In the genomic region with DNA sequence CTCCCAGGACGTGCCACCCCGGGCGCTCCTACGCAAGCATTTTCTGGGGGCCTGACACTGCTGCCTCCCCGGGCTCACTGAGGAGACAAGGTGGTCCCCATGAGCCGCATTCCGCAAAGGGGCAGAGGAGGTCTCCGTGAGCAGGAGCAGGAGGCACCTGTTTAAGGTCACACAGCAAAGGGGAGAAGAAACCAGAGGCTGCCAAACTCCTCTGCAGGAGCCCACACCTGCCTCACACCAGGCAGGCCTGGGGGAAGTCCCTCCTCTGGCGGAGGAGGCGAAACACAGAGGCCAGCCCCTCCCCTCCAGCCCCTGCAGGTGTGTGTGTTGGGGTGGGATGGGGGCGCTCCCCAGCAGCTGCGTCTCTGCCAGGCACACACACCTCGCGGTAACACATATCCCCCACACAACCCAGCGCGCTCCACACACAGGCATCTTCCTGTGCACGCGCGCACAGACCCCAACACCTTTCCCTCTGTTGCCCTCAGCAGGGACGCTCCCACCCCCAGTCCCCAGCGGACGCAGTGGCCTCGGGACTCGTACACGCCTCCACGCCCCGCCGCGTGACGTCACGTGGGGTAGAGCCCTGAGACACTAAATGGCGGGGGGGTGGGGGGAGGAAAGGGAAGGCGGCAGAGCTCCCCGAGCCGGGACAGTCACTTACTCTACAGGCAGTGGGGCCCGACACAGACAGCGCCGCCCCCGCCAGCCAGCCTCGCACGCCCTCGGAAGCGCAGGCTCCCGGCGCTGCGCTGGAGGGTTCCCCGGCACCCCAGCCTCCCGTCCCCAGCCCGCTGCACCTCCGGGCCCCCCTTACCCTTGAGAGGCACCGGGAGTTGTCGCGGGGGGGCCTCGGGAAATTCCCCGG, we compare ENCODE assay signal across 8 cellular contexts. TPM values are rescaled to one million over a fixed set of nuclear protein-coding genes. Genes with fewer than 3 reads are reported as not detected.
DNase-seq lines count a peak whose midpoint lies in the region; ATAC-seq, FAIRE-seq and TF ChIP-seq lines count a peak whose summit lies in the region.

No MANE protein-coding gene starts in this region.

- no peaks in the 10 kb centered on the region for H3K9me3 ChIP-seq in A673 (ENCODE audit: low read depth, low read length, poor library complexity, severe bottlenecking)
- H3K9me3 ChIP-seq in ovary: no peaks in the 10 kb centered on the region

- FAIRE-seq in bronchial epithelial cell (lab: Jason Lieb, UNC): no peak

- H3K36me3 ChIP-seq in A673 (ENCODE audit: insufficient read depth, low read length, poor library complexity, severe bottlenecking): no peaks in the 10 kb centered on the region
- H3K36me3 ChIP-seq in bronchial epithelial cell (ENCODE audit: control insufficient read depth, insufficient read depth, low read length): no peaks in the 10 kb centered on the region
- no peaks in the 10 kb centered on the region for H3K36me3 ChIP-seq in ovary

- H3K27me3 Mint-ChIP-seq in T-helper 2 cell treated with Interferon-gamma antibody and Interleukin-4, amounts not matched to agents 5 μg/mL and 100 μg/mL, for 36 hours (ENCODE audit: low read depth): peaks cover 62% of the 10 kb centered on the region

- H3K4me1 ChIP-seq in A673 (ENCODE audit: insufficient read depth, low read length, poor library complexity, severe bottlenecking) (peaks cover 22% of the 10 kb centered on the region), ovary (ENCODE audit: insufficient read depth) (no peaks in the 10 kb centered on the region)

- 3 to 5% (median 4%) methylated on average over 40 to 55 of the region's 55 CpGs for WGBS in ovary, 3 donors

- CTCF ChIA-PET in A673 (lab: Charles Lee): no interaction called here

- peak overlapping the region; percentile 58 for H3K4me3 Mint-ChIP-seq in T-helper 2 cell treated with Interferon-gamma antibody and Interleukin-4, amounts not matched to agents 5 μg/mL and 100 μg/mL, for 36 hours

- H3K36me3 Mint-ChIP-seq in T-helper 2 cell treated with Interferon-gamma antibody and Interleukin-4, amounts not matched to agents 5 μg/mL and 100 μg/mL, for 36 hours (ENCODE audit: low read depth): no peaks in the 10 kb centered on the region

- intact Hi-C loops in A673 (cut with micrococcal nuclease; ENCODE audit: unreplicated experiment) (loop anchor here (10.0 kb wide), 1 partner anchor 245 kb away; no protein-coding TSS in a partner anchor), ovary (cut with DNase I) (no loop called here)

- no peaks in the 10 kb centered on the region for H3K9me3 Mint-ChIP-seq in T-helper 2 cell treated with Interferon-gamma antibody and Interleukin-4, amounts not matched to agents 5 μg/mL and 100 μg/mL, for 36 hours

- peak; percentile 28 for DNase-seq in A673 (ENCODE audit: low spot score)
- peak; percentile 39 for DNase-seq in T-helper 2 cell treated with Interferon-gamma antibody and Interleukin-4, amounts not matched to agents 5 μg/mL and 100 μg/mL, for 36 hours (ENCODE audit: low spot score)
- DNase-seq in bronchial epithelial cell (ENCODE audit: low read depth): no peak
- no peak for DNase-seq in ovary
- DNase-seq in NK-92 (lab: John Stamatoyannopoulos, UW; ENCODE audit: unreplicated experiment): no peak
- DNase-seq in NCI-H1694 treated with DMSO at 0.1 percent for 48 hours (lab: John Stamatoyannopoulos, UW): no peak

- ATAC-seq in GM19023 (IDR thresholded peaks at IDR 0.05; ENCODE audit: unreplicated experiment) (peak; percentile 73), HG03108 (IDR thresholded peaks at IDR 0.05; ENCODE audit: unreplicated experiment) (peak; percentile 64)

- TF ChIP-seq CTCF in A673 (conservative IDR thresholded peaks at IDR 0.05; ENCODE audit: low read depth, low read length) (no peak), bronchial epithelial cell (IDR thresholded peaks at IDR 0.05; ENCODE audit: insufficient read depth, low read length, severe bottlenecking) (no peak), ovary (IDR thresholded peaks at IDR 0.05) (no peak)

- H3K27ac ChIP-seq in A673 (ENCODE audit: low read depth, low read length, poor library complexity, severe bottlenecking) (no peak overlapping the region), ovary (no peak overlapping the region)

- no peak for TF ChIP-seq EP300 in ovary (IDR thresholded peaks at IDR 0.05)

- H3K4me3 ChIP-seq in A673 (ENCODE audit: low read depth, low read length, poor library complexity, severe bottlenecking) (peak overlapping the region; percentile 39), bronchial epithelial cell (ENCODE audit: low read depth, low read length) (peak overlapping the region; percentile 43), ovary (peak overlapping the region; percentile 1)

- no TSS peak for BruUV-seq in A673 (replicated peaks; lab: Mats Ljungman, UMichigan)

- H3K27ac Mint-ChIP-seq in T-helper 2 cell treated with Interferon-gamma antibody and Interleukin-4, amounts not matched to agents 5 μg/mL and 100 μg/mL, for 36 hours: no peak overlapping the region

- peaks cover 11% of the 10 kb centered on the region for H3K4me1 Mint-ChIP-seq in T-helper 2 cell treated with Interferon-gamma antibody and Interleukin-4, amounts not matched to agents 5 μg/mL and 100 μg/mL, for 36 hours (ENCODE audit: low read depth)

- TF ChIP-seq POLR2A in ovary (IDR thresholded peaks at IDR 0.05): no peak

- H3K27me3 ChIP-seq in A673 (replicated peaks; ENCODE audit: insufficient read depth, low read depth, low read length, poor library complexity): peaks cover 16% of the 10 kb centered on the region
- H3K27me3 ChIP-seq in bronchial epithelial cell (ENCODE audit: control insufficient read depth, insufficient read depth, low read length): peaks cover 2% of the 10 kb centered on the region
- no peaks in the 10 kb centered on the region for H3K27me3 ChIP-seq in ovary

- POLR2A ChIA-PET in A673 (lab: Charles Lee; ENCODE audit: low non-redundant PET): no interaction called here

RNA-seq across cellular contexts. Expression of a gene that starts 0.5 kb away (rescaled TPM):
- 0.47 and 0.81 TPM in 2 replicates for total RNA-seq in A673 (2021)
- 2.3 and 2.4 TPM in 2 replicates for total RNA-seq in bronchial epithelial cell
- total RNA-seq in ovary: 10 to 100 TPM in 1 of 7 donors, 1 to 10 TPM in 1, under 1 TPM in 1, not detected in 4; 0.27 to 12.4 (median 1.6) TPM
- under 1 TPM; 0.04 to 0.13 TPM for polyA plus RNA-seq in ovary

RNA-seq across cellular contexts. Expression of a gene that starts 20.5 kb away (rescaled TPM):
- not detected in 2 replicates for total RNA-seq in A673 (2021)
- total RNA-seq in bronchial epithelial cell: not detected in 2 replicates
- 1 to 10 TPM; 1.1 to 4.5 (median 2.0) TPM for total RNA-seq in ovary
- polyA plus RNA-seq in ovary: 1 to 10 TPM in 1 of 2 donors, under 1 TPM in 1; 0.13 to 2.9 TPM

RNA-seq across cellular contexts. Expression of a gene that starts 48.5 kb away (rescaled TPM):
- total RNA-seq in A673 (2021): not detected in 2 replicates
- not detected in 2 replicates for total RNA-seq in bronchial epithelial cell
- total RNA-seq in ovary: under 1 TPM in 2 of 7 donors, not detected in 5; 0.11 to 0.32 TPM
- not detected for polyA plus RNA-seq in ovary

Comparison
In these comparisons a context has a peak if more than half of its experiments do, and no peak if none do; other contexts are left out.
1. DNase-seq: peak in A673 (single experiment) and T-helper 2 cell treated with Interferon-gamma antibody and Interleukin-4, amounts not matched to agents 5 μg/mL and 100 μg/mL, for 36 hours (single experiment); none in bronchial epithelial cell (single experiment), ovary (0 of 5), NK-92 (single experiment) and NCI-H1694 treated with DMSO at 0.1 percent for 48 hours (single experiment).
2. Peak in every context shown above with its lines, with median percentiles within 50 percentile points of each other: H3K4me3 ChIP-seq.